ENCODE assay signal across 11 cellular contexts in genomic region chr15:43749690-43750345, GRCh38. TPM values are rescaled to one million over a fixed set of nuclear protein-coding genes. Genes with fewer than 3 reads are reported as not detected.
A peak's percentile ranks its signal among the peaks of the same experiment; 100 is the strongest.
DNase-seq lines count a peak whose midpoint lies in the region; ATAC-seq, FAIRE-seq and TF ChIP-seq lines count a peak whose summit lies in the region.
"Had no signal": no experiment of that assay in that cellular context is flagged by ENCODE, and none has a peak within 500 bp of the region (broad histone marks: within the 10 kb centered on the region; RNA-seq: fewer than 3 reads in every experiment).

No MANE protein-coding gene starts in this region.

- H3K9me3 Mint-ChIP-seq in WTC11 (no peaks in the 10 kb centered on the region), type B pancreatic cell (no peaks in the 10 kb centered on the region)

- peak overlapping the region; percentile 62 for H3K4me2 ChIP-seq in keratinocyte (ENCODE audit: control insufficient read depth, extremely low read depth, insufficient read depth, low read depth, low read length)

- H3K27me3 Mint-ChIP-seq in WTC11 (ENCODE audit: low read depth) (no peaks in the 10 kb centered on the region), type B pancreatic cell (no peaks in the 10 kb centered on the region)

- POLR2A ChIA-PET in HEK293 (lab: Yijun Ruan, JAX) (no interaction called here), WTC11 (lab: Charles Lee) (interaction anchor here (0.6 to 0.7 kb wide), 4 partner anchors 9 to 345 kb away, joined by 3 to 5 read pairs (median 4); partner anchors contain the start of gene ELL3)

- no peak for ATAC-seq in WTC11
- no peak for ATAC-seq in HG03097 (IDR thresholded peaks at IDR 0.05; ENCODE audit: low FRiP score, unreplicated experiment)
- ATAC-seq: HCT116 had no signal

- H3K4me3 Mint-ChIP-seq in WTC11 (no peak overlapping the region), type B pancreatic cell (peak overlapping the region; percentile 25)

- H3K4me3 ChIP-seq in GM12864 (ENCODE audit: low read depth, low read length) (peak overlapping the region; percentile 49), HEK293 (ENCODE audit: low read depth, low read length) (no peak overlapping the region), keratinocyte (ENCODE audit: control insufficient read depth in 2 of 3, extremely low read depth in 1 of 3, insufficient read depth in 2 of 3, low read depth in 1 of 3, low read length in 3 of 3) (peak overlapping the region in 2 of 3 experiments; percentile 18 to 49)

- H3K36me3 ChIP-seq in HEK293 (ENCODE audit: control insufficient read depth in 2 of 2, insufficient read depth in 1 of 2, low read length in 2 of 2) (peaks cover 0 to 38% of the 10 kb centered on the region in 2 experiments; a peak in 2 of 3 replicates), keratinocyte (ENCODE audit: control insufficient read depth in 2 of 2, extremely low read depth in 1 of 2, insufficient read depth in 2 of 2, low read length in 2 of 2) (peaks cover 10 to 21% of the 10 kb centered on the region in 2 experiments)

- H3K27ac Mint-ChIP-seq in WTC11 = peak overlapping the region; percentile 27; the same call in 1 of the 2 replicates
- peak overlapping the region; percentile 59 for H3K27ac Mint-ChIP-seq in type B pancreatic cell

- H3K27me3 ChIP-seq in keratinocyte (ENCODE audit: control insufficient read depth, extremely low read depth, insufficient read depth, low read length) = no peaks in the 10 kb centered on the region

- H3K79me2 ChIP-seq in keratinocyte (ENCODE audit: control insufficient read depth, insufficient read depth, low read length) = peaks cover 83% of the 10 kb centered on the region

- TF ChIP-seq CTCF in GM12864 (IDR thresholded peaks at IDR 0.05; ENCODE audit: low read depth, low read length, missing control alignments) = no peak
- TF ChIP-seq CTCF in HEK293 (tag by site-specific recombination; IDR thresholded peaks at IDR 0.05) = no peak
- no peak for TF ChIP-seq CTCF in WTC11 (IDR thresholded peaks at IDR 0.05)
- no peak for TF ChIP-seq CTCF in keratinocyte (optimal IDR thresholded peaks at IDR 0.05 in 1 of 3, IDR thresholded peaks at IDR 0.05 in 1 of 3, conservative IDR thresholded peaks at IDR 0.05 in 1 of 3; ENCODE audit: extremely low read depth in 1 of 3, insufficient read depth in 2 of 3, low read length in 3 of 3)
- no peak for TF ChIP-seq CTCF in type B pancreatic cell (conservative IDR thresholded peaks at IDR 0.05)

- peaks cover 28% of the 10 kb centered on the region for H4K20me1 ChIP-seq in keratinocyte (ENCODE audit: control insufficient read depth, extremely low read depth, insufficient read depth, low read length)

- peak; percentile 83 for DNase-seq in GM12864 (ENCODE audit: low read depth)
- no peak for DNase-seq in WTC11 (ENCODE audit: low spot score)
- DNase-seq in keratinocyte (ENCODE audit: low read depth, low spot score) = no peak
- no peak for DNase-seq in type B pancreatic cell (ENCODE audit: extremely low spot score, unreplicated experiment)
- DNase-seq in SK-N-DZ (ENCODE audit: low spot score) = no peak
- no peak for DNase-seq in NCI-H1048 (lab: John Stamatoyannopoulos, UW)

- no peak overlapping the region for H2AFZ ChIP-seq in keratinocyte (ENCODE audit: control insufficient read depth, low read length)

- H3K27ac ChIP-seq in HEK293 (ENCODE audit: extremely low read depth, low read depth, low read length) (no peak overlapping the region), keratinocyte (ENCODE audit: control insufficient read depth, insufficient read depth, low read length) (no peak overlapping the region)
- H3K27ac ChIP-seq: epithelial cell of prostate had no signal

- H3K36me3 Mint-ChIP-seq in WTC11 (peaks cover 38% of the 10 kb centered on the region), type B pancreatic cell (peaks cover 23% of the 10 kb centered on the region)

- H3K9me3 ChIP-seq in HEK293 (ENCODE audit: control insufficient read depth, insufficient read depth, low read depth, low read length) = no peaks in the 10 kb centered on the region
- H3K9me3 ChIP-seq in keratinocyte (ENCODE audit: control insufficient read depth, low read depth, low read length) = no peaks in the 10 kb centered on the region

- H3K4me1 Mint-ChIP-seq in WTC11 (peaks cover 24% of the 10 kb centered on the region), type B pancreatic cell (ENCODE audit: unreplicated experiment) (peaks cover 20% of the 10 kb centered on the region)

- no peak for FAIRE-seq in keratinocyte (lab: Jason Lieb, UNC)

- H3K4me1 ChIP-seq in HEK293 (ENCODE audit: control insufficient read depth, insufficient read depth, low read length) (peaks cover 8% of the 10 kb centered on the region), keratinocyte (ENCODE audit: control insufficient read depth, extremely low read depth, insufficient read depth, low read length) (peaks cover 25% of the 10 kb centered on the region)

- dilution Hi-C loops in keratinocyte (cut with MboI; ENCODE audit: extremely low pct_ligation_motif_present, low sequenced_read_pairs) = no loop called here

- CTCF ChIA-PET in HEK293 (lab: Yijun Ruan, JAX) (no interaction called here), WTC11 (lab: Charles Lee) (interaction anchor here (0.9 to 1.0 kb wide), 2 partner anchors 22 to 26 kb away, joined by 3 to 4 read pairs; no protein-coding TSS in a partner anchor)

- no peaks in the 10 kb centered on the region for H3K9me1 ChIP-seq in keratinocyte (ENCODE audit: control insufficient read depth, extremely low read depth, insufficient read depth, low read length)

- no peak overlapping the region for H3K9ac ChIP-seq in keratinocyte (ENCODE audit: control insufficient read depth, extremely low read depth, insufficient read depth, low read length)

RNA-seq across cellular contexts. Expression of gene PDIA3, which starts 3.6 kb away (rescaled TPM):
- total RNA-seq in WTC11 (2021) (604 to 630 TPM (median 614 TPM) in 3 replicates), type B pancreatic cell (ENCODE audit: low replicate concordance) (508 and 604 TPM in 2 replicates)
- polyA plus RNA-seq in keratinocyte = 124 to 353 TPM (median 338 TPM) in 3 replicates
- polyA plus RNA-seq in keratinocyte (2011; ENCODE audit: low read depth) = 419 TPM
- 150 and 192 TPM in 2 replicates for polyA plus RNA-seq in keratinocyte (2011; cell fraction: cytosol; rRNA removed)
- 518 and 549 TPM in 2 replicates for polyA plus RNA-seq in keratinocyte (2011; cell fraction: nucleus; rRNA removed)
- polyA plus RNA-seq in keratinocyte (2012; ENCODE audit: low replicate concordance) = 261 and 703 TPM in 2 replicates
- polyA minus RNA-seq in keratinocyte = 22.4 to 78.3 TPM (median 43.8 TPM) in 3 replicates
- polyA minus RNA-seq in keratinocyte (2011; cell fraction: cytosol; rRNA and poly(A)+ RNA removed) = 98.8 TPM
- 72.3 and 180 TPM in 2 replicates for polyA minus RNA-seq in keratinocyte (2011; cell fraction: nucleus; rRNA and poly(A)+ RNA removed)
- 209 and 223 TPM in 2 replicates for polyA plus RNA-seq in SK-N-DZ (2014; cell fraction: cytosol; rRNA removed)
- polyA plus RNA-seq in SK-N-DZ (2014; cell fraction: nucleus; rRNA removed) = 76.0 and 96.0 TPM in 2 replicates

RNA-seq across cellular contexts. Expression of gene ELL3, which starts 26.9 kb away (rescaled TPM):
- 8.1 to 9.0 TPM (median 8.8 TPM) in 3 replicates for total RNA-seq in WTC11 (2021)
- polyA plus RNA-seq in keratinocyte = 10.6 to 52.2 TPM (median 17.9 TPM) in 3 replicates
- polyA plus RNA-seq in keratinocyte (2011; ENCODE audit: low read depth) = 28.3 TPM
- polyA plus RNA-seq in keratinocyte (2011; cell fraction: cytosol; rRNA removed) = 25.9 and 27.2 TPM in 2 replicates
- 50.6 and 51.3 TPM in 2 replicates for polyA plus RNA-seq in keratinocyte (2011; cell fraction: nucleus; rRNA removed)
- polyA plus RNA-seq in keratinocyte (2012; ENCODE audit: low replicate concordance) = 10.4 and 22.5 TPM in 2 replicates
- 17.1 to 57.7 TPM (median 25.7 TPM) in 3 replicates for polyA minus RNA-seq in keratinocyte
- 29.7 TPM for polyA minus RNA-seq in keratinocyte (2011; cell fraction: cytosol; rRNA and poly(A)+ RNA removed)
- 22.2 and 25.0 TPM in 2 replicates for polyA minus RNA-seq in keratinocyte (2011; cell fraction: nucleus; rRNA and poly(A)+ RNA removed)
- total RNA-seq in type B pancreatic cell (ENCODE audit: low replicate concordance) = 4.1 and 9.8 TPM in 2 replicates
- polyA plus RNA-seq in SK-N-DZ (2014; cell fraction: cytosol; rRNA removed) = not detected in 2 replicates
- polyA plus RNA-seq in SK-N-DZ (2014; cell fraction: nucleus; rRNA removed) = not detected in 2 replicates

RNA-seq across cellular contexts. Expression of gene SERF2, which starts 42.3 kb away (rescaled TPM):
- total RNA-seq in WTC11 (2021) = 694 to 788 TPM (median 775 TPM) in 3 replicates
- 534 to 968 TPM (median 719 TPM) in 3 replicates for polyA plus RNA-seq in keratinocyte
- polyA plus RNA-seq in keratinocyte (2011; ENCODE audit: low read depth) = 322 TPM
- 946 and 1,578 TPM in 2 replicates for polyA plus RNA-seq in keratinocyte (2011; cell fraction: cytosol; rRNA removed)
- 342 and 481 TPM in 2 replicates for polyA plus RNA-seq in keratinocyte (2011; cell fraction: nucleus; rRNA removed)
- polyA plus RNA-seq in keratinocyte (2012; ENCODE audit: low replicate concordance) = 796 and 1,089 TPM in 2 replicates
- 191 to 493 TPM (median 480 TPM) in 3 replicates for polyA minus RNA-seq in keratinocyte
- polyA minus RNA-seq in keratinocyte (2011; cell fraction: cytosol; rRNA and poly(A)+ RNA removed) = 254 TPM
- polyA minus RNA-seq in keratinocyte (2011; cell fraction: nucleus; rRNA and poly(A)+ RNA removed) = 50.3 and 53.9 TPM in 2 replicates
- 805 and 910 TPM in 2 replicates for total RNA-seq in type B pancreatic cell (ENCODE audit: low replicate concordance)
- polyA plus RNA-seq in SK-N-DZ (2014; cell fraction: cytosol; rRNA removed) = 966 and 1,135 TPM in 2 replicates
- 841 and 1,066 TPM in 2 replicates for polyA plus RNA-seq in SK-N-DZ (2014; cell fraction: nucleus; rRNA removed)

RNA-seq across cellular contexts. Expression of gene SERINC4, which starts 50.2 kb away (rescaled TPM):
- total RNA-seq in WTC11 (2021) = 0.09 to 0.16 TPM in 2 of 3 replicates, not detected in the other
- polyA plus RNA-seq in keratinocyte = 0.05 to 0.14 TPM in 2 of 3 replicates, not detected in the other
- polyA plus RNA-seq in keratinocyte (2011; ENCODE audit: low read depth) = 0.17 TPM
- polyA plus RNA-seq in keratinocyte (2011; cell fraction: cytosol; rRNA removed) = not detected in 2 replicates
- polyA plus RNA-seq in keratinocyte (2011; cell fraction: nucleus; rRNA removed) = 0.08 and 0.09 TPM in 2 replicates
- polyA plus RNA-seq in keratinocyte (2012; ENCODE audit: low replicate concordance) = not detected in 2 replicates
- polyA minus RNA-seq in keratinocyte = not detected in 3 replicates
- polyA minus RNA-seq in keratinocyte (2011; cell fraction: cytosol; rRNA and poly(A)+ RNA removed) = not detected
- not detected in 2 replicates for polyA minus RNA-seq in keratinocyte (2011; cell fraction: nucleus; rRNA and poly(A)+ RNA removed)
- 0.14 and 0.17 TPM in 2 replicates for total RNA-seq in type B pancreatic cell (ENCODE audit: low replicate concordance)
- 0.06 and 0.33 TPM in 2 replicates for polyA plus RNA-seq in SK-N-DZ (2014; cell fraction: cytosol; rRNA removed)
- polyA plus RNA-seq in SK-N-DZ (2014; cell fraction: nucleus; rRNA removed) = 0.07 and 1.1 TPM in 2 replicates
- total RNA-seq: subcutaneous adipose tissue had no signal

RNA-seq across cellular contexts. Expression of gene HYPK, which starts 50.6 kb away (rescaled TPM):
- total RNA-seq in WTC11 (2021) (17.3 to 22.0 TPM (median 19.9 TPM) in 3 replicates), type B pancreatic cell (ENCODE audit: low replicate concordance) (14.9 and 17.2 TPM in 2 replicates)
- polyA plus RNA-seq in keratinocyte = 8.8 to 27.5 TPM (median 11.7 TPM) in 3 replicates
- polyA plus RNA-seq in keratinocyte (2011; ENCODE audit: low read depth) = 11.0 TPM
- 5.8 and 6.3 TPM in 2 replicates for polyA plus RNA-seq in keratinocyte (2011; cell fraction: cytosol; rRNA removed)
- 5.4 and 6.0 TPM in 2 replicates for polyA plus RNA-seq in keratinocyte (2011; cell fraction: nucleus; rRNA removed)
- polyA plus RNA-seq in keratinocyte (2012; ENCODE audit: low replicate concordance) = 3.3 and 5.3 TPM in 2 replicates
- 2.2 to 5.3 TPM (median 3.2 TPM) in 3 replicates for polyA minus RNA-seq in keratinocyte
- polyA minus RNA-seq in keratinocyte (2011; cell fraction: cytosol; rRNA and poly(A)+ RNA removed) = 24.7 TPM
- polyA minus RNA-seq in keratinocyte (2011; cell fraction: nucleus; rRNA and poly(A)+ RNA removed) = 2.5 and 5.3 TPM in 2 replicates
- polyA plus RNA-seq in SK-N-DZ (2014; cell fraction: cytosol; rRNA removed) = 4.3 TPM in 2 replicates
- polyA plus RNA-seq in SK-N-DZ (2014; cell fraction: nucleus; rRNA removed) = 8.5 and 10.7 TPM in 2 replicates
